19 cellular contexts compared by ENCODE assay signal in the genomic region with DNA sequence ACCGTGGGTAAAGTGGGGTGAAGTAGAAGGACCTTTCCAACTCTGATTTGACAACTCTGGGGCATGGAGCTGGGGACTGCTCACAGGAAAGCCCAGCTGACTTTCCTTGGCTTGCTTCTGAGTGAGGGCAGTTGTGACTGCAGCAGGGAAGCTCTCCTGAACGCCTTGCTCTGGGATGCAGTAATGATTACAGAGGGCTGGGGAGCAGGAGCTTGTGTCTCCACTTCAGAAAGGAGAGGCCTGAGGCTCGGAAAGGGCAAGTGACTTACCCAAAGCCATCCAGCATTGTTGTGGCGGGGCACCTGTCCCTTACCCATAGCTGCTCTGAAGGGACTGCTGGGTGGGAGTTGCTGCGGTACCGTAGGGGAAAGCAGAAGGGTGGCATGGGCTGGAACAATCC.
"Had no signal": no experiment of that assay in that cellular context is flagged by ENCODE, and none has a peak within 500 bp of the region (broad histone marks: within the 10 kb centered on the region; RNA-seq: fewer than 3 reads in every experiment).

No MANE protein-coding gene starts in this region.

- H3K9me3 ChIP-seq: prostate gland, right lobe of liver, thyroid gland had no signal

- H3K27me3 ChIP-seq: neural progenitor cell, right lobe of liver, thyroid gland had no signal

- H3K27ac ChIP-seq: neural progenitor cell, prostate gland, right lobe of liver had no signal

- ATAC-seq: activated CD8-positive, alpha-beta T cell treated with anti-CD3 and anti-CD28 coated beads for 36 hours; activated naive CD8-positive, alpha-beta T cell treated with anti-CD3 and anti-CD28 coated beads, Interleukin-2, amount 50 U/mL, for 24 hours; effector memory CD8-positive, alpha-beta T cell; left lobe of liver; right lobe of liver; SK-N-SH treated with all-trans-retinoic acid at 6 μM for 48 hours; stimulated activated memory B cell treated with anti-CD40 and anti-IgM and Interleukin-4, amounts not matched to agents 10 μg/mL and 1 μg/mL and 100 μg/mL, for 72 hours; T-cell had no signal

- H3K4me1 ChIP-seq: prostate gland had no signal

- H3K4me3 ChIP-seq: neural progenitor cell, prostate gland, right lobe of liver, thyroid gland had no signal

- H3K36me3 ChIP-seq: neural progenitor cell had no signal

- DNase-seq: activated CD4-positive, alpha-beta T cell treated with anti-CD3 and anti-CD28 coated beads, Interleukin-2, amount 10 ng/mL, durations not matched to agents 24 days and 14 days; activated CD8-positive, alpha-beta T cell treated with anti-CD3 and anti-CD28 coated beads for 36 hours; activated naive CD4-positive, alpha-beta T cell treated with anti-CD3 and anti-CD28 coated beads, Interleukin-2, amount 10 ng/mL, durations not matched to agents 7 days and 5 days; activated naive CD8-positive, alpha-beta T cell treated with anti-CD3 and anti-CD28 coated beads, Interleukin-2, amount 50 U/mL, for 24 hours; activated T-cell treated with anti-CD3 and anti-CD28 coated beads, Interleukin-2, amount 50 U/mL, for 24 hours; anterior cingulate cortex; effector memory CD8-positive, alpha-beta T cell; foreskin fibroblast; hypothalamus; stimulated activated CD4-positive, alpha-beta T cell treated with anti-CD3 and anti-CD28 coated beads, Interleukin-4, amount 100 ng/mL, for 4 hours; T-cell; T1000; thyroid gland had no signal
